Comparison of ENCODE assay signal across 23 cellular contexts in genomic region chr7:23000597-23001360, GRCh38. TPM values are rescaled to one million over a fixed set of nuclear protein-coding genes. Genes with fewer than 3 reads are reported as not detected.
DNase-seq lines count a peak whose midpoint lies in the region; ATAC-seq and TF ChIP-seq lines count a peak whose summit lies in the region.
"Had no signal": no experiment of that assay in that cellular context is flagged by ENCODE, and none has a peak within 500 bp of the region (broad histone marks: within the 10 kb centered on the region; RNA-seq: fewer than 3 reads in every experiment).

No MANE protein-coding gene starts in this region.

- no peaks in the 10 kb centered on the region for H3K27me3 Mint-ChIP-seq in activated T-helper 1 cell treated with anti-CD3 and anti-CD28 coated beads, Interleukin-12 subunit alpha, Interleukin-12 subunit beta, Interleukin-2, Interleukin-4 antibody, amounts not matched to agents 30 ng/mL and 10 ng/mL and 1 ng/mL, durations not matched to agents 14 hours and 24 hours and 36 hours (ENCODE audit: insufficient read depth)
- H3K27me3 Mint-ChIP-seq: naive thymus-derived CD8-positive, alpha-beta T cell had no signal

- CTCF ChIA-PET in HEK293 (lab: Yijun Ruan, JAX): interaction anchor here (0.6 to 1.0 kb wide), 3 partner anchors 54 to 511 kb away, joined by 3 to 4 read pairs (median 4); no protein-coding TSS in a partner anchor

- intact Hi-C loops in activated T-helper 1 cell treated with anti-CD3 and anti-CD28 coated beads, Interleukin-12 subunit alpha, Interleukin-12 subunit beta, Interleukin-2, Interleukin-4 antibody, amounts not matched to agents 30 ng/mL and 10 ng/mL and 1 ng/mL, durations not matched to agents 14 hours and 24 hours and 36 hours (cut with micrococcal nuclease): no loop called here

- H3K27ac Mint-ChIP-seq in activated T-helper 1 cell treated with anti-CD3 and anti-CD28 coated beads, Interleukin-12 subunit alpha, Interleukin-12 subunit beta, Interleukin-2, Interleukin-4 antibody, amounts not matched to agents 30 ng/mL and 10 ng/mL and 1 ng/mL, durations not matched to agents 14 hours and 24 hours and 36 hours: peak overlapping the region; percentile 11
- H3K27ac Mint-ChIP-seq: naive thymus-derived CD8-positive, alpha-beta T cell had no signal

- ATAC-seq in HG03095 (IDR thresholded peaks at IDR 0.05; ENCODE audit: unreplicated experiment): no peak
- ATAC-seq: left cardiac atrium; naive thymus-derived CD8-positive, alpha-beta T cell; right cardiac atrium had no signal

- DNase-seq in A172 (ENCODE audit: low spot score): peak; percentile 42
- peak; percentile 32 for DNase-seq in Daoy (ENCODE audit: low read depth)
- DNase-seq in activated T-helper 1 cell treated with anti-CD3 and anti-CD28 coated beads, Interleukin-12 subunit alpha, Interleukin-12 subunit beta, Interleukin-2, Interleukin-4 antibody, amounts not matched to agents 30 ng/mL and 10 ng/mL and 1 ng/mL, durations not matched to agents 14 hours and 24 hours and 36 hours (ENCODE audit: low spot score): no peak
- no peak for DNase-seq in NCI-H1105 treated with DMSO at 0.1 percent for 48 hours (lab: John Stamatoyannopoulos, UW)
- no peak for DNase-seq in effector memory CD4-positive, alpha-beta T cell
- DNase-seq in erythroblast (lab: John Stamatoyannopoulos, UW): no peak
- DNase-seq: activated naive CD4-positive, alpha-beta T cell; cortex of kidney; DMS153; KBM-7; left cardiac atrium; naive thymus-derived CD8-positive, alpha-beta T cell; NCI-H1694 treated with DMSO at 0.1 percent for 48 hours; NCI-H774; right cardiac atrium; SHP77; stimulated activated CD4-positive, alpha-beta T cell treated with anti-CD3 and anti-CD28 coated beads, Interleukin-12 subunit alpha, Interleukin-12 subunit beta, amount 100 ng/mL, for 4 hours; stimulated activated CD4-positive, alpha-beta T cell treated with anti-CD3 and anti-CD28 coated beads, Interleukin-4, amount 100 ng/mL, for 4 hours; stimulated activated naive CD8-positive, alpha-beta T cell treated with anti-CD3 and anti-CD28 coated beads, Interleukin-15, Interleukin-2, amounts not matched to agents 100 U/mL and 50 U/mL, for 24 hours; SW 1271; thyroid gland had no signal

- H3K4me3 Mint-ChIP-seq in activated T-helper 1 cell treated with anti-CD3 and anti-CD28 coated beads, Interleukin-12 subunit alpha, Interleukin-12 subunit beta, Interleukin-2, Interleukin-4 antibody, amounts not matched to agents 30 ng/mL and 10 ng/mL and 1 ng/mL, durations not matched to agents 14 hours and 24 hours and 36 hours: no peak overlapping the region
- H3K4me3 Mint-ChIP-seq: naive thymus-derived CD8-positive, alpha-beta T cell had no signal

- no peaks in the 10 kb centered on the region for H3K9me3 Mint-ChIP-seq in activated T-helper 1 cell treated with anti-CD3 and anti-CD28 coated beads, Interleukin-12 subunit alpha, Interleukin-12 subunit beta, Interleukin-2, Interleukin-4 antibody, amounts not matched to agents 30 ng/mL and 10 ng/mL and 1 ng/mL, durations not matched to agents 14 hours and 24 hours and 36 hours
- H3K9me3 Mint-ChIP-seq: naive thymus-derived CD8-positive, alpha-beta T cell had no signal

- no peaks in the 10 kb centered on the region for H3K9me3 ChIP-seq in HEK293 (ENCODE audit: control insufficient read depth, insufficient read depth, low read depth, low read length)
- no peaks in the 10 kb centered on the region for H3K9me3 ChIP-seq in effector memory CD4-positive, alpha-beta T cell (ENCODE audit: control insufficient read depth, low read length)
- H3K9me3 ChIP-seq: thyroid gland had no signal

- no peaks in the 10 kb centered on the region for H3K36me3 ChIP-seq in HEK293 (ENCODE audit: control insufficient read depth in 2 of 2, insufficient read depth in 1 of 2, low read length in 2 of 2)
- no peaks in the 10 kb centered on the region for H3K36me3 ChIP-seq in effector memory CD4-positive, alpha-beta T cell (ENCODE audit: control insufficient read depth, insufficient read depth, low read length)
- H3K36me3 ChIP-seq: thyroid gland had no signal

- no peak overlapping the region for H3K4me3 ChIP-seq in HEK293 (ENCODE audit: low read depth, low read length)
- H3K4me3 ChIP-seq in effector memory CD4-positive, alpha-beta T cell (ENCODE audit: insufficient read depth, low read depth, low read length, poor library complexity, severe bottlenecking): no peak overlapping the region
- H3K4me3 ChIP-seq: thyroid gland had no signal

- peaks cover 63% of the 10 kb centered on the region for H3K4me1 Mint-ChIP-seq in activated T-helper 1 cell treated with anti-CD3 and anti-CD28 coated beads, Interleukin-12 subunit alpha, Interleukin-12 subunit beta, Interleukin-2, Interleukin-4 antibody, amounts not matched to agents 30 ng/mL and 10 ng/mL and 1 ng/mL, durations not matched to agents 14 hours and 24 hours and 36 hours (ENCODE audit: low read depth)

- H3K4me1 ChIP-seq in HEK293 (ENCODE audit: control insufficient read depth, insufficient read depth, low read length): peaks cover 5% of the 10 kb centered on the region
- H3K4me1 ChIP-seq in effector memory CD4-positive, alpha-beta T cell (ENCODE audit: control insufficient read depth, insufficient read depth, low read length, poor library complexity, severe bottlenecking): no peaks in the 10 kb centered on the region
- H3K4me1 ChIP-seq: thyroid gland had no signal

- no peak overlapping the region for H3K27ac ChIP-seq in HEK293 (ENCODE audit: extremely low read depth, low read depth, low read length)
- no peak overlapping the region for H3K27ac ChIP-seq in effector memory CD4-positive, alpha-beta T cell (ENCODE audit: insufficient read depth, low read length, poor library complexity, severe bottlenecking)
- H3K27ac ChIP-seq: thyroid gland had no signal

- TF ChIP-seq CTCF in HEK293 (tag by site-specific recombination; IDR thresholded peaks at IDR 0.05): no peak

- no peak for TF ChIP-seq POLR2A in erythroblast (IDR thresholded peaks at IDR 0.05; ENCODE audit: low read length)

- no peaks in the 10 kb centered on the region for H3K27me3 ChIP-seq in effector memory CD4-positive, alpha-beta T cell (replicated peaks; ENCODE audit: control insufficient read depth, insufficient read depth, low read length, poor library complexity, severe bottlenecking)
- H3K27me3 ChIP-seq: thyroid gland had no signal

- peaks cover 11% of the 10 kb centered on the region for H3K36me3 Mint-ChIP-seq in activated T-helper 1 cell treated with anti-CD3 and anti-CD28 coated beads, Interleukin-12 subunit alpha, Interleukin-12 subunit beta, Interleukin-2, Interleukin-4 antibody, amounts not matched to agents 30 ng/mL and 10 ng/mL and 1 ng/mL, durations not matched to agents 14 hours and 24 hours and 36 hours (ENCODE audit: low read depth)

- POLR2A ChIA-PET in HEK293 (lab: Yijun Ruan, JAX): no interaction called here

TF ChIP-seq in HEK293, 187 proteins besides CTCF, POLR2A, EP300 and RAD21:
- TF ChIP-seq PRDM10 (tag by site-specific recombination; IDR thresholded peaks at IDR 0.05) (no peak), IKZF3 (tag by site-specific recombination; IDR thresholded peaks at IDR 0.05) (peak; percentile 38; the same call in 1 of the 2 replicates), REPIN1 (tag by site-specific recombination; IDR thresholded peaks at IDR 0.05; ENCODE audit: low read depth) (no peak), ZNF433 (tag by site-specific recombination; IDR thresholded peaks at IDR 0.05; ENCODE audit: low read depth) (no peak)

RNA-seq across cellular contexts. Expression of gene HYCC1, which starts 13.2 kb away (rescaled TPM):
- total RNA-seq in A172 (2014; rRNA removed; shearing (Covaris generic)): 70.2 and 75.6 TPM in 2 replicates
- total RNA-seq in Daoy (2014; rRNA removed; shearing (Covaris generic)): 186 and 202 TPM in 2 replicates
- total RNA-seq in activated T-helper 1 cell treated with anti-CD3 and anti-CD28 coated beads, Interleukin-12 subunit alpha, Interleukin-12 subunit beta, Interleukin-2, Interleukin-4 antibody, amounts not matched to agents 30 ng/mL and 10 ng/mL and 1 ng/mL, durations not matched to agents 14 hours and 24 hours and 36 hours: 36.8 and 45.7 TPM in 2 replicates

Comparison
In these comparisons a context has a peak if more than half of its experiments do, and no peak if none do; other contexts are left out.
1. DNase-seq: peak in A172 (single experiment) and Daoy (single experiment); none in activated T-helper 1 cell treated with anti-CD3 and anti-CD28 coated beads, Interleukin-12 subunit alpha, Interleukin-12 subunit beta, Interleukin-2, Interleukin-4 antibody, amounts not matched to agents 30 ng/mL and 10 ng/mL and 1 ng/mL, durations not matched to agents 14 hours and 24 hours and 36 hours (single experiment), NCI-H1105 treated with DMSO at 0.1 percent for 48 hours (single experiment), effector memory CD4-positive, alpha-beta T cell (0 of 3) and erythroblast (0 of 2).